ENCODE assay signal across 8 cellular contexts in genomic region chr13:77330009-77330471, GRCh38. TPM values are rescaled to one million over a fixed set of nuclear protein-coding genes. Genes with fewer than 3 reads are reported as not detected.
A peak's percentile ranks its signal among the peaks of the same experiment; 100 is the strongest.
DNase-seq lines count a peak whose midpoint lies in the region; ATAC-seq and TF ChIP-seq lines count a peak whose summit lies in the region.

No MANE protein-coding gene starts in this region.

- H2AFZ ChIP-seq in KMS-11 (ENCODE audit: low read depth): peak overlapping the region; percentile 49

- H3K4me1 ChIP-seq in DOHH2 (ENCODE audit: control insufficient read depth, low read length) (peaks cover 34% of the 10 kb centered on the region), KMS-11 (ENCODE audit: low read depth, poor library complexity, severe bottlenecking) (peaks cover 28% of the 10 kb centered on the region), body of pancreas (peaks cover 25% of the 10 kb centered on the region), upper lobe of left lung (peaks cover 8 to 23% (median 20%) of the 10 kb centered on the region in 4 donors)

- peaks cover 27% of the 10 kb centered on the region for H3F3A ChIP-seq in DOHH2 (ENCODE audit: control insufficient read depth, insufficient read depth)

- DNase-seq in body of pancreas (no peak), lower leg skin (ENCODE audit: low spot score in 2 of 2) (no peak), upper lobe of left lung (no peak), retina (no peak), iPS-NIHi7 (ENCODE audit: extremely low spot score) (no peak)

- peaks cover 3% of the 10 kb centered on the region for H4K20me1 ChIP-seq in DOHH2 (ENCODE audit: control insufficient read depth, insufficient read depth, low read depth, low read length)
- H4K20me1 ChIP-seq in KMS-11 (ENCODE audit: insufficient read depth): no peaks in the 10 kb centered on the region

- H3K4me2 ChIP-seq in DOHH2 (ENCODE audit: low read length) (peak overlapping the region; percentile 81), KMS-11 (peak overlapping the region; percentile 71)

- intact Hi-C loops in body of pancreas (cut with DNase I) (no loop called here), lower leg skin (cut with DNase I; ENCODE audit: low total_unique reads) (loop anchor here (10.0 kb wide), 1 partner anchor 155 kb away; no protein-coding TSS in a partner anchor)

- H3K9me3 ChIP-seq in DOHH2 (ENCODE audit: control insufficient read depth, insufficient read depth, low read length) (no peaks in the 10 kb centered on the region), body of pancreas (no peaks in the 10 kb centered on the region), upper lobe of left lung (no peaks in the 10 kb centered on the region)

- peak overlapping the region; percentile 87 for H3K9ac ChIP-seq in KMS-11

- TF ChIP-seq CTCF in DOHH2 (IDR thresholded peaks at IDR 0.05; ENCODE audit: low read depth, low read length, poor library complexity, severe bottlenecking) (no peak), KMS-11 (conservative IDR thresholded peaks at IDR 0.05; ENCODE audit: low read depth, low read length) (no peak), body of pancreas (IDR thresholded peaks at IDR 0.05) (no peak), lower leg skin (IDR thresholded peaks at IDR 0.05) (no peak), upper lobe of left lung (IDR thresholded peaks at IDR 0.05) (peak in 1 of 6 experiments; percentile 7)

- peaks cover 13% of the 10 kb centered on the region; the same call in 1 of the 2 replicates for H3K36me3 ChIP-seq in DOHH2 (ENCODE audit: control insufficient read depth, low read length)
- no peaks in the 10 kb centered on the region for H3K36me3 ChIP-seq in KMS-11 (ENCODE audit: insufficient read depth)
- no peaks in the 10 kb centered on the region for H3K36me3 ChIP-seq in body of pancreas (replicated peaks in 1 of 2; ENCODE audit: insufficient read depth in 1 of 2, low read depth in 2 of 2)
- H3K36me3 ChIP-seq in upper lobe of left lung: no peaks in the 10 kb centered on the region

- TF ChIP-seq POLR2A in body of pancreas (IDR thresholded peaks at IDR 0.05) (no peak), lower leg skin (IDR thresholded peaks at IDR 0.05) (no peak), upper lobe of left lung (IDR thresholded peaks at IDR 0.05) (no peak)

- H3K4me3 ChIP-seq in DOHH2 (ENCODE audit: low read length): peak overlapping the region; percentile 80
- H3K4me3 ChIP-seq in KMS-11 (IDR thresholded peaks at IDR 0.05; ENCODE audit: insufficient read depth, low read depth, low read length): no peak overlapping the region
- H3K4me3 ChIP-seq in body of pancreas: peak overlapping the region; percentile 68 to 83
- peak overlapping the region; percentile 94 for H3K4me3 ChIP-seq in lower leg skin (ENCODE audit: low read depth, poor library complexity, severe bottlenecking)
- peak overlapping the region; percentile 72 to 88 (median 85) for H3K4me3 ChIP-seq in upper lobe of left lung

- ATAC-seq in body of pancreas (no peak), upper lobe of left lung (ENCODE audit: low FRiP score in 2 of 2) (peak in 1 of 2 donors; percentile 0), HG03432 (IDR thresholded peaks at IDR 0.05; ENCODE audit: unreplicated experiment) (no peak)

- H3K27me3 ChIP-seq in DOHH2 (ENCODE audit: control insufficient read depth, low read length): no peaks in the 10 kb centered on the region
- no peaks in the 10 kb centered on the region for H3K27me3 ChIP-seq in KMS-11 (ENCODE audit: insufficient read depth, low read depth)
- H3K27me3 ChIP-seq in body of pancreas: no peaks in the 10 kb centered on the region
- no peaks in the 10 kb centered on the region for H3K27me3 ChIP-seq in upper lobe of left lung

- H3K79me2 ChIP-seq in DOHH2 (ENCODE audit: control insufficient read depth, low read length) (peaks cover 23% of the 10 kb centered on the region), KMS-11 (ENCODE audit: insufficient read depth, low read depth) (peaks cover 14% of the 10 kb centered on the region)

- TF ChIP-seq EP300 in upper lobe of left lung (IDR thresholded peaks at IDR 0.05): no peak

- H3K27ac ChIP-seq in DOHH2 (ENCODE audit: low read depth, low read length) (peak overlapping the region; percentile 99), KMS-11 (peak overlapping the region; percentile 96), body of pancreas (peak overlapping the region; percentile 66 to 89 (median 80)), upper lobe of left lung (peak overlapping the region; percentile 86 to 91 (median 90))

- no peaks in the 10 kb centered on the region for H3K9me2 ChIP-seq in DOHH2 (replicated peaks; ENCODE audit: control insufficient read depth, low read length)

- 1% methylated on average over 10 of the region's 10 CpGs for WGBS in body of pancreas, 2 donors
- WGBS in lower leg skin, 2 donors: 0 to 1% methylated on average over 10 of the region's 10 CpGs
- WGBS in upper lobe of left lung, 2 donors: 0% methylated on average over 10 of the region's 10 CpGs

RNA-seq across cellular contexts. Expression of gene MYCBP2, which starts 3.1 kb away (rescaled TPM):
- total RNA-seq in body of pancreas (100 to 1,000 TPM in 1 of 2 donors, 10 to 100 TPM in 1; 85.9 to 127 TPM), lower leg skin (100 to 1,000 TPM; 189 to 242 (median 231) TPM), upper lobe of left lung (100 to 1,000 TPM in 3 of 6 donors, 10 to 100 TPM in 3; 83.3 to 288 (median 127) TPM)
